ENCODE assay signal across 8 cellular contexts in genomic region chr11:126352934-126353801, GRCh38. TPM values are rescaled to one million over a fixed set of nuclear protein-coding genes. Genes with fewer than 3 reads are reported as not detected.
A peak's percentile ranks its signal among the peaks of the same experiment; 100 is the strongest.
DNase-seq lines count a peak whose midpoint lies in the region; ATAC-seq and TF ChIP-seq lines count a peak whose summit lies in the region.

No MANE protein-coding gene starts in this region.

- ATAC-seq in HG03139 (IDR thresholded peaks at IDR 0.05; ENCODE audit: unreplicated experiment) (no peak), HG03097 (IDR thresholded peaks at IDR 0.05; ENCODE audit: low FRiP score, unreplicated experiment) (no peak)

- H3K4me1 Mint-ChIP-seq in HFFc6 (ENCODE audit: low read depth) = peaks cover 73% of the 10 kb centered on the region

- no peak for TF ChIP-seq CTCF in HFFc6 (IDR thresholded peaks at IDR 0.05)
- TF ChIP-seq CTCF in fibroblast of the aortic adventitia (IDR thresholded peaks at IDR 0.05; ENCODE audit: insufficient read depth, low read length) = no peak

- peaks cover 2% of the 10 kb centered on the region; the same call in 1 of the 2 replicates for H3K27me3 Mint-ChIP-seq in HFFc6 (ENCODE audit: insufficient read depth)

- DNase-seq in AG20443 (ENCODE audit: low spot score) (peak; percentile 45), HFFc6 (peak; percentile 81), T1000 (lab: John Stamatoyannopoulos, UW) (peak; percentile 8), fibroblast of the aortic adventitia (ENCODE audit: low read depth) (peak; percentile 64)
- no peak for DNase-seq in effector CD4-positive, alpha-beta T cell
- DNase-seq in activated CD4-positive, CD25-positive, alpha-beta regulatory T cell treated with anti-CD3 and anti-CD28 coated beads, Interleukin-2, amount 50 U/mL, for 72 hours = no peak

- no peaks in the 10 kb centered on the region for H3K9me3 Mint-ChIP-seq in HFFc6

- H3K27ac Mint-ChIP-seq in HFFc6 = peak overlapping the region; percentile 97

- H3K4me3 ChIP-seq in fibroblast of the aortic adventitia (ENCODE audit: low read depth, low read length) = peak overlapping the region; percentile 9

- H3K4me3 Mint-ChIP-seq in HFFc6 = peak overlapping the region; percentile 91

- H3K36me3 Mint-ChIP-seq in HFFc6 (ENCODE audit: low read depth) = peaks cover 32% of the 10 kb centered on the region

RNA-seq across cellular contexts. Expression of gene ST3GAL4, which starts 2.3 kb away (rescaled TPM):
- 10 to 100 TPM; 25.9 to 34.6 (median 30.0) TPM for total RNA-seq in HFFc6 (2021; fragmentation: NEBNext Ultra II Directional; extraction: Animal tissue kit (Norgen Biotek cat#: 25700))
- total RNA-seq in fibroblast of the aortic adventitia (ENCODE audit: low replicate concordance) = 9.6 and 25.4 TPM in 2 replicates

RNA-seq across cellular contexts. Expression of gene DCPS, which starts 49.3 kb away (rescaled TPM):
- 10 to 100 TPM; 19.0 to 26.6 (median 24.3) TPM for total RNA-seq in HFFc6 (2021; fragmentation: NEBNext Ultra II Directional; extraction: Animal tissue kit (Norgen Biotek cat#: 25700))
- total RNA-seq in fibroblast of the aortic adventitia (ENCODE audit: low replicate concordance) = 4.3 and 11.4 TPM in 2 replicates

Comparison
In these comparisons a context has a peak if more than half of its experiments do, and no peak if none do; other contexts are left out.
1. DNase-seq: peak in AG20443 (single experiment), HFFc6 (single experiment), T1000 (single experiment) and fibroblast of the aortic adventitia (single experiment); none in effector CD4-positive, alpha-beta T cell (single experiment) and activated CD4-positive, CD25-positive, alpha-beta regulatory T cell treated with anti-CD3 and anti-CD28 coated beads, Interleukin-2, amount 50 U/mL, for 72 hours (single experiment).